ENCODE assay signal across 8 cellular contexts in genomic region chr22:50305658-50306566, GRCh38. TPM values are rescaled to one million over a fixed set of nuclear protein-coding genes. Genes with fewer than 3 reads are reported as not detected.
DNase-seq lines count a peak whose midpoint lies in the region; ATAC-seq and TF ChIP-seq lines count a peak whose summit lies in the region.

No MANE protein-coding gene starts in this region.

- H3K9me3 Mint-ChIP-seq in naive thymus-derived CD8-positive, alpha-beta T cell: peaks cover 0 to 1% (median 0%) of the 10 kb centered on the region in 9 donors

- peak overlapping the region; percentile 20 to 77 (median 63) for H3K4me3 Mint-ChIP-seq in naive thymus-derived CD8-positive, alpha-beta T cell

- DNase-seq in AG04450 (ENCODE audit: low read depth, low spot score) (peak; percentile 90), NCI-H146 treated with DMSO at 0.1 percent for 48 hours (lab: John Stamatoyannopoulos, UW; ENCODE audit: unreplicated experiment) (peak; percentile 12), fibroblast of pulmonary artery (ENCODE audit: low read depth) (peak; percentile 98), NK-92 (lab: John Stamatoyannopoulos, UW; ENCODE audit: unreplicated experiment) (no peak), DMS114 treated with DMSO at 0.1 percent for 48 hours (lab: John Stamatoyannopoulos, UW; ENCODE audit: unreplicated experiment) (no peak)
- DNase-seq in naive thymus-derived CD8-positive, alpha-beta T cell: no peak

- CTCF ChIA-PET in AG04450 (lab: Charles Lee): interaction anchor here (0.7 kb wide), 1 partner anchor 36 kb away, joined by 3 read pairs; no protein-coding TSS in a partner anchor

- H3K27ac Mint-ChIP-seq in naive thymus-derived CD8-positive, alpha-beta T cell: peak overlapping the region in 1 of 10 donors; percentile 28

- TF ChIP-seq CTCF in AG04450 (IDR thresholded peaks at IDR 0.05; ENCODE audit: low read depth, low read length) (no peak), GM12875 (IDR thresholded peaks at IDR 0.05; ENCODE audit: borderline replicate concordance, insufficient read depth, low read depth, low read length) (no peak), WI38 (IDR thresholded peaks at IDR 0.05; ENCODE audit: low read depth, low read length) (no peak), fibroblast of pulmonary artery (IDR thresholded peaks at IDR 0.05; ENCODE audit: low read length, missing control alignments) (no peak)

- H3K9me3 ChIP-seq in AG04450 (ENCODE audit: control insufficient read depth, insufficient read depth, low read length): peaks cover 3% of the 10 kb centered on the region; the same call in 1 of the 2 replicates

- peak overlapping the region; percentile 93 for H3K4me3 ChIP-seq in AG04450 (ENCODE audit: low read depth, low read length)
- peak overlapping the region; percentile 93 for H3K4me3 ChIP-seq in GM12875 (ENCODE audit: low read depth, low read length)
- H3K4me3 ChIP-seq in WI38 (ENCODE audit: low read depth, low read length): peak overlapping the region; percentile 94
- H3K4me3 ChIP-seq in fibroblast of pulmonary artery (replicated peaks; ENCODE audit: low read depth, low read length): peak overlapping the region; percentile 86

- no peaks in the 10 kb centered on the region for H3K27me3 ChIP-seq in AG04450 (ENCODE audit: control insufficient read depth, insufficient read depth, low read length)

- H3K4me1 Mint-ChIP-seq in naive thymus-derived CD8-positive, alpha-beta T cell: peaks cover 9 to 29% (median 14%) of the 10 kb centered on the region in 4 donors

- POLR2A ChIA-PET in AG04450 (lab: Yijun Ruan, JAX): interaction anchor here (1.3 to 2.4 kb wide), 4 partner anchors 8 to 34 kb away, joined by 3 to 19 read pairs (median 8); no protein-coding TSS in a partner anchor
- POLR2A ChIA-PET in naive thymus-derived CD8-positive, alpha-beta T cell (lab: Charles Lee): interaction anchor here (1.0 to 2.7 kb wide), 3 partner anchors 8 to 12 kb away, joined by 4 to 15 read pairs (median 8); no protein-coding TSS in a partner anchor

- no peaks in the 10 kb centered on the region for H3K36me3 Mint-ChIP-seq in naive thymus-derived CD8-positive, alpha-beta T cell

- ATAC-seq in naive thymus-derived CD8-positive, alpha-beta T cell: no peak

- H3K27ac ChIP-seq in AG04450 (ENCODE audit: low read depth, low read length): peak overlapping the region; percentile 93

- H3K27me3 Mint-ChIP-seq in naive thymus-derived CD8-positive, alpha-beta T cell: peaks cover 4 to 24% (median 7%) of the 10 kb centered on the region in 5 donors

RNA-seq across cellular contexts. Expression of gene PLXNB2, which starts 1.5 kb away (rescaled TPM):
- 68.0 and 110 TPM in 2 replicates for polyA plus RNA-seq in AG04450 (2011; rRNA removed)
- 137 and 178 TPM in 2 replicates for polyA minus RNA-seq in AG04450 (2011; rRNA and poly(A)+ RNA removed)
- total RNA-seq in naive thymus-derived CD8-positive, alpha-beta T cell: 10 to 100 TPM; 14.3 to 16.7 TPM
- polyA plus RNA-seq in naive thymus-derived CD8-positive, alpha-beta T cell: 1 to 10 TPM in 2 of 3 donors, under 1 TPM in 1; 0.72 to 4.1 (median 1.1) TPM

RNA-seq across cellular contexts. Expression of gene DENND6B, which starts 20.9 kb away (rescaled TPM):
- polyA plus RNA-seq in AG04450 (2011; rRNA removed): 2.4 and 3.8 TPM in 2 replicates
- polyA minus RNA-seq in AG04450 (2011; rRNA and poly(A)+ RNA removed): 0.87 and 2.6 TPM in 2 replicates
- total RNA-seq in naive thymus-derived CD8-positive, alpha-beta T cell: 1 to 10 TPM; 7.0 to 9.1 TPM
- 1 to 10 TPM in 2 of 3 donors, under 1 TPM in 1; 0.53 to 1.1 (median 1.0) TPM for polyA plus RNA-seq in naive thymus-derived CD8-positive, alpha-beta T cell

RNA-seq across cellular contexts. Expression of gene MAPK11, which starts 35.7 kb away (rescaled TPM):
- 6.7 and 9.6 TPM in 2 replicates for polyA plus RNA-seq in AG04450 (2011; rRNA removed)
- polyA minus RNA-seq in AG04450 (2011; rRNA and poly(A)+ RNA removed): 8.1 and 11.6 TPM in 2 replicates
- total RNA-seq in naive thymus-derived CD8-positive, alpha-beta T cell: 1 to 10 TPM in 1 of 2 experiments, under 1 TPM in 1; 0.86 to 1.2 TPM
- under 1 TPM; 0.13 to 0.24 (median 0.16) TPM for polyA plus RNA-seq in naive thymus-derived CD8-positive, alpha-beta T cell

RNA-seq across cellular contexts. Expression of gene PPP6R2, which starts 37.2 kb away (rescaled TPM):
- 26.6 and 35.0 TPM in 2 replicates for polyA plus RNA-seq in AG04450 (2011; rRNA removed)
- 30.2 and 40.9 TPM in 2 replicates for polyA minus RNA-seq in AG04450 (2011; rRNA and poly(A)+ RNA removed)
- total RNA-seq in naive thymus-derived CD8-positive, alpha-beta T cell: 100 to 1,000 TPM in 1 of 2 experiments, 10 to 100 TPM in 1; 93.3 to 104 TPM
- polyA plus RNA-seq in naive thymus-derived CD8-positive, alpha-beta T cell: 10 to 100 TPM; 13.3 to 29.1 (median 17.0) TPM

RNA-seq across cellular contexts. Expression of gene MAPK12, which starts 44.4 kb away (rescaled TPM):
- polyA plus RNA-seq in AG04450 (2011; rRNA removed): 26.6 and 33.7 TPM in 2 replicates
- 32.0 and 45.4 TPM in 2 replicates for polyA minus RNA-seq in AG04450 (2011; rRNA and poly(A)+ RNA removed)
- total RNA-seq in naive thymus-derived CD8-positive, alpha-beta T cell: 1 to 10 TPM; 2.1 to 2.9 TPM
- under 1 TPM in 2 of 3 donors, not detected in 1; 0.02 to 0.03 TPM for polyA plus RNA-seq in naive thymus-derived CD8-positive, alpha-beta T cell

Comparison
In these comparisons a context has a peak if more than half of its experiments do, and no peak if none do; other contexts are left out.
1. DNase-seq: peak in AG04450 (single experiment), NCI-H146 treated with DMSO at 0.1 percent for 48 hours (single experiment) and fibroblast of pulmonary artery (single experiment); none in naive thymus-derived CD8-positive, alpha-beta T cell (0 of 10), NK-92 (single experiment) and DMS114 treated with DMSO at 0.1 percent for 48 hours (single experiment).
2. RNA of gene PLXNB2, which starts 1.5 kb away (polyA plus RNA-seq): 68.0 to 110 TPM in AG04450; 0.72 to 4.1 TPM in naive thymus-derived CD8-positive, alpha-beta T cell; every median in the first group is over 10 times any median in the second.
3. Peak in every context shown above with its lines, with median percentiles within 50 percentile points of each other: H3K4me3 ChIP-seq.